In the genomic region with DNA sequence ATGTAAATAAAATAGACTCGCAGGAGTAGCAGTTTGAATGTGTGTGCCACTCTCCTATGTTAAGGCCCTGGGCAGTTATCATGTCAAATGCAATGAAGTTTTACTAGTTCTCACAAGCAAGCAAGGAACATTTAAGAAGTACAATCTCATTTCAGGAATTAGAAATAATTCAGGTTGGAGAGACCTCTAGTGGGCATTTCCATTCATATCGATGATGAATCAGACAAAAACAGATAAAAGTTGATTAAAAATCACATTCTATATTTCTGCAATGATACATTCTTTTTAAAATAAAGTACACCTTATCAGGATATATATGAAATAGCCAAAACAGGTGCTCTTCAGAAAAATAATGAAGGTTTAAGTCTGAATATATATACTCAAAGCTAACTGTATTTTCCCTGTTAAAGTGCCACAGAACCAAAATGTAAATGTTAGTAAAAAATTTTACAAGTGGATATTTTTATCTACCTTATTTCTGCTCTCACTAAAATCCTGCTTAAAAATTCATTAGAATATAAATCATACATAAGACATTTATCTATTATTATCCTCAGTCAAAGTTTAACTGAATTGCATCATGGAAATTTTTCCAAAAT, we compare ENCODE assay signal across 10 cellular contexts.
DNase-seq lines count a peak whose midpoint lies in the region; ATAC-seq and TF ChIP-seq lines count a peak whose summit lies in the region.
"Had no signal": no experiment of that assay in that cellular context is flagged by ENCODE, and none has a peak within 500 bp of the region (broad histone marks: within the 10 kb centered on the region; RNA-seq: fewer than 3 reads in every experiment).

No MANE protein-coding gene starts in this region.

- no peak for ATAC-seq in right cardiac atrium

- no TSS peak for BruUV-seq in OCI-LY7 (replicated peaks; lab: Mats Ljungman, UMichigan)

- H3K27me3 ChIP-seq in left ventricle myocardium inferior (ENCODE audit: low read depth): peaks cover 24% of the 10 kb centered on the region
- no peaks in the 10 kb centered on the region for H3K27me3 ChIP-seq in right cardiac atrium (ENCODE audit: control insufficient read depth, insufficient read depth)

- H3K27ac ChIP-seq in left ventricle myocardium inferior (replicated peaks) (no peak overlapping the region), right cardiac atrium (ENCODE audit: low read length) (no peak overlapping the region), OCI-LY7 (ENCODE audit: low read depth, low read length, poor library complexity, severe bottlenecking) (no peak overlapping the region)

- H3K4me2 ChIP-seq in OCI-LY7 (ENCODE audit: low read length): no peak overlapping the region

- CTCF ChIA-PET in OCI-LY7 (lab: Charles Lee; ENCODE audit: unreplicated experiment): no interaction called here
- CTCF ChIA-PET in activated CD4-positive, alpha-beta memory T cell treated with anti-CD3 and anti-CD28 coated beads, Interleukin-2, amount 10 ng/mL, durations not matched to agents 7 days and 5 days (lab: Charles Lee): no interaction called here

- POLR2A ChIA-PET in OCI-LY7 (lab: Charles Lee): no interaction called here
- POLR2A ChIA-PET in activated CD4-positive, alpha-beta memory T cell treated with anti-CD3 and anti-CD28 coated beads, Interleukin-2, amount 10 ng/mL, durations not matched to agents 7 days and 5 days (lab: Charles Lee): no interaction called here

- H3K79me2 ChIP-seq in OCI-LY7 (ENCODE audit: insufficient read depth, low read depth, low read length): no peaks in the 10 kb centered on the region

- H3K4me1 ChIP-seq in left ventricle myocardium inferior (no peaks in the 10 kb centered on the region), right cardiac atrium (ENCODE audit: control insufficient read depth, insufficient read depth, low read length) (no peaks in the 10 kb centered on the region), OCI-LY7 (ENCODE audit: insufficient read depth, low read length, poor library complexity, severe bottlenecking) (no peaks in the 10 kb centered on the region)

- no peaks in the 10 kb centered on the region for H3K9me3 Mint-ChIP-seq in activated CD4-positive, alpha-beta memory T cell treated with anti-CD3 and anti-CD28 coated beads, Interleukin-2, amount 10 ng/mL, durations not matched to agents 7 days and 5 days

- TF ChIP-seq CTCF in left ventricle myocardium inferior (IDR thresholded peaks at IDR 0.05; ENCODE audit: borderline replicate concordance) (peak; percentile 43), OCI-LY7 (conservative IDR thresholded peaks at IDR 0.05; ENCODE audit: low read length) (peak; percentile 77)

- H3K9me2 ChIP-seq in OCI-LY7 (ENCODE audit: insufficient read depth, low read length): no peaks in the 10 kb centered on the region

- H3K9me3 ChIP-seq in left ventricle myocardium inferior (replicated peaks): no peaks in the 10 kb centered on the region
- no peaks in the 10 kb centered on the region for H3K9me3 ChIP-seq in right cardiac atrium (ENCODE audit: control insufficient read depth, low read length)
- H3K9me3 ChIP-seq in OCI-LY7 (ENCODE audit: low read length): no peaks in the 10 kb centered on the region

- H3K36me3 ChIP-seq in left ventricle myocardium inferior (no peaks in the 10 kb centered on the region), OCI-LY7 (ENCODE audit: insufficient read depth, low read length) (no peaks in the 10 kb centered on the region)

- H3K4me3 ChIP-seq in left ventricle myocardium inferior: no peak overlapping the region
- no peak overlapping the region for H3K4me3 ChIP-seq in right cardiac atrium (ENCODE audit: low read length)
- H3K4me3 ChIP-seq in OCI-LY7 (ENCODE audit: low read depth, low read length, poor library complexity, severe bottlenecking): no peak overlapping the region

- no peak overlapping the region for H2AFZ ChIP-seq in OCI-LY7 (ENCODE audit: low read length)

- no peak overlapping the region for H3K4me3 Mint-ChIP-seq in activated CD4-positive, alpha-beta memory T cell treated with anti-CD3 and anti-CD28 coated beads, Interleukin-2, amount 10 ng/mL, durations not matched to agents 7 days and 5 days

- no peaks in the 10 kb centered on the region for H3K36me3 Mint-ChIP-seq in activated CD4-positive, alpha-beta memory T cell treated with anti-CD3 and anti-CD28 coated beads, Interleukin-2, amount 10 ng/mL, durations not matched to agents 7 days and 5 days (ENCODE audit: low read depth)

- H3K27ac Mint-ChIP-seq in activated CD4-positive, alpha-beta memory T cell treated with anti-CD3 and anti-CD28 coated beads, Interleukin-2, amount 10 ng/mL, durations not matched to agents 7 days and 5 days: no peak overlapping the region

- intact Hi-C loops in left ventricle myocardium inferior (cut with micrococcal nuclease): no loop called here
- intact Hi-C loops in right cardiac atrium (cut with DNase I): loop anchor here in 2 of 4 donors (10.0 kb wide), 2 partner anchors 1297 to 1307 kb away; no protein-coding TSS in a partner anchor
- intact Hi-C loops in OCI-LY7 (cut with micrococcal nuclease; ENCODE audit: unreplicated experiment): no loop called here

- no peaks in the 10 kb centered on the region for H3K4me1 Mint-ChIP-seq in activated CD4-positive, alpha-beta memory T cell treated with anti-CD3 and anti-CD28 coated beads, Interleukin-2, amount 10 ng/mL, durations not matched to agents 7 days and 5 days

- H3K27me3 Mint-ChIP-seq in activated CD4-positive, alpha-beta memory T cell treated with anti-CD3 and anti-CD28 coated beads, Interleukin-2, amount 10 ng/mL, durations not matched to agents 7 days and 5 days: no peaks in the 10 kb centered on the region

- no peak for DNase-seq in left ventricle myocardium inferior
- DNase-seq in right cardiac atrium: no peak
- peak; percentile 11 for DNase-seq in OCI-LY7 (ENCODE audit: low spot score)
- DNase-seq in fibroblast of peridontal ligament (ENCODE audit: extremely low read depth): peak; percentile 31
- DNase-seq in activated CD4-positive, alpha-beta memory T cell treated with anti-CD3 and anti-CD28 coated beads, Interleukin-2, amount 10 ng/mL, durations not matched to agents 7 days and 5 days: no peak
- DNase-seq in activated gamma-delta T cell treated with Interleukin-2 at 50 U/mL for 16 hours: no peak
- DNase-seq in NCI-H1048 (lab: John Stamatoyannopoulos, UW): no peak
- no peak for DNase-seq in dermis blood vessel endothelial cell
- DNase-seq: activated naive CD4-positive, alpha-beta T cell treated with Interleukin-2 at 50 U/mL for 16 hours; stimulated activated CD4-positive, alpha-beta T cell treated with anti-CD3 and anti-CD28 coated beads, Interleukin-2, amount 100 ng/mL, for 48 hours had no signal

- no peaks in the 10 kb centered on the region for H4K20me1 ChIP-seq in OCI-LY7 (ENCODE audit: insufficient read depth, low read length)

- 28% methylated on average over 2 of the region's 2 CpGs for WGBS in right cardiac atrium

Comparison
In these comparisons a context has a peak if more than half of its experiments do, and no peak if none do; other contexts are left out.
1. DNase-seq: peak in OCI-LY7 (single experiment) and fibroblast of peridontal ligament (single experiment); none in left ventricle myocardium inferior (single experiment), right cardiac atrium (0 of 3), activated CD4-positive, alpha-beta memory T cell treated with anti-CD3 and anti-CD28 coated beads, Interleukin-2, amount 10 ng/mL, durations not matched to agents 7 days and 5 days (single experiment), activated gamma-delta T cell treated with Interleukin-2 at 50 U/mL for 16 hours (single experiment), NCI-H1048 (single experiment) and dermis blood vessel endothelial cell (single experiment).